In the genomic region with DNA sequence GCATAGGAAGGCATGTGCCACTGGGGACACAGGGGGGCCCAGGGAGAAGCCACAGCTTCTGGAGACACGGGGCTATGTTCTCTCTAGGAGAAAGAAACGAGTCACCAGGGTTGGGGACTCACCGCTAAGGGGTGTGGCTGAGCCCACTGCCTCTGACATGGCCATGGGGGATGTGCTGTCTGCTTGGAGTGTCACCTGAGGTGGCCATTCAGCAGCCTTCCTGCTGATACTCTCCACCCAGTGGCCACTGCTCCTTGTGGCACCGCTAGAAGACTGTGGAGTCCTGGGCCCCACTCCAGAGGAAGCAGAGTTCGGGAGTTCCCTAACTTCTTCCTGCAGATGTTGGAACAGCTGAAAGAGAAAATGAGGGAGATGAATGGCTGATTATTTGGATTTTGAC, we compare ENCODE assay signal across 2 cellular contexts.
A peak's percentile ranks its signal among the peaks of the same experiment; 100 is the strongest.
TF ChIP-seq lines count a peak whose summit lies in the region.

No MANE protein-coding gene starts in this region.

TF ChIP-seq in WTC11, 78 proteins besides CTCF, POLR2A, EP300 and RAD21 (continued from another document):
- TF ChIP-seq, protein P1, sequence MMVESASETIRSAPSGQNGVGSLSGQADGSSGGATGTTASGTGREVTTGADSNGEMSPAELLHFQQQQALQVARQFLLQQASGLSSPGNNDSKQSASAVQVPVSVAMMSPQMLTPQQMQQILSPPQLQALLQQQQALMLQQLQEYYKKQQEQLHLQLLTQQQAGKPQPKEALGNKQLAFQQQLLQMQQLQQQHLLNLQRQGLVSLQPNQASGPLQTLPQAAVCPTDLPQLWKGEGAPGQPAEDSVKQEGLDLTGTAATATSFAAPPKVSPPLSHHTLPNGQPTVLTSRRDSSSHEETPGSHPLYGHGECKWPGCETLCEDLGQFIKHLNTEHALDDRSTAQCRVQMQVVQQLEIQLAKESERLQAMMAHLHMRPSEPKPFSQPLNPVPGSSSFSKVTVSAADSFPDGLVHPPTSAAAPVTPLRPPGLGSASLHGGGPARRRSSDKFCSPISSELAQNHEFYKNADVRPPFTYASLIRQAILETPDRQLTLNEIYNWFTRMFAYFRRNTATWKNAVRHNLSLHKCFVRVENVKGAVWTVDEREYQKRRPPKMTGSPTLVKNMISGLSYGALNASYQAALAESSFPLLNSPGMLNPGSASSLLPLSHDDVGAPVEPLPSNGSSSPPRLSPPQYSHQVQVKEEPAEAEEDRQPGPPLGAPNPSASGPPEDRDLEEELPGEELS (CRISPR knock-in tag; IDR thresholded peaks at IDR 0.05), result no peak
- no peak for TF ChIP-seq FOXP1 (CRISPR knock-in tag; IDR thresholded peaks at IDR 0.05; ENCODE audit: borderline replicate concordance)
- no peak for TF ChIP-seq NFYB (CRISPR knock-in tag; conservative IDR thresholded peaks at IDR 0.05; ENCODE audit: low read depth)
- no peak for TF ChIP-seq NR3C1 (CRISPR knock-in tag; conservative IDR thresholded peaks at IDR 0.05; ENCODE audit: low read depth)
- TF ChIP-seq, protein P2, sequence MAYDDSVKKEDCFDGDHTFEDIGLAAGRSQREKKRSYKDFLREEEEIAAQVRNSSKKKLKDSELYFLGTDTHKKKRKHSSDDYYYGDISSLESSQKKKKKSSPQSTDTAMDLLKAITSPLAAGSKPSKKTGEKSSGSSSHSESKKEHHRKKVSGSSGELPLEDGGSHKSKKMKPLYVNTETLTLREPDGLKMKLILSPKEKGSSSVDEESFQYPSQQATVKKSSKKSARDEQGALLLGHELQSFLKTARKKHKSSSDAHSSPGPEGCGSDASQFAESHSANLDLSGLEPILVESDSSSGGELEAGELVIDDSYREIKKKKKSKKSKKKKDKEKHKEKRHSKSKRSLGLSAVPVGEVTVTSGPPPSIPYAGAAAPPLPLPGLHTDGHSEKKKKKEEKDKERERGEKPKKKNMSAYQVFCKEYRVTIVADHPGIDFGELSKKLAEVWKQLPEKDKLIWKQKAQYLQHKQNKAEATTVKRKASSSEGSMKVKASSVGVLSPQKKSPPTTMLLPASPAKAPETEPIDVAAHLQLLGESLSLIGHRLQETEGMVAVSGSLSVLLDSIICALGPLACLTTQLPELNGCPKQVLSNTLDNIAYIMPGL (CRISPR knock-in tag; IDR thresholded peaks at IDR 0.05), result no peak
- no peak for TF ChIP-seq CREB1 (CRISPR knock-in tag; IDR thresholded peaks at IDR 0.05)
- no peak for TF ChIP-seq EMX1 (CRISPR knock-in tag; IDR thresholded peaks at IDR 0.05)
- TF ChIP-seq, protein P3, sequence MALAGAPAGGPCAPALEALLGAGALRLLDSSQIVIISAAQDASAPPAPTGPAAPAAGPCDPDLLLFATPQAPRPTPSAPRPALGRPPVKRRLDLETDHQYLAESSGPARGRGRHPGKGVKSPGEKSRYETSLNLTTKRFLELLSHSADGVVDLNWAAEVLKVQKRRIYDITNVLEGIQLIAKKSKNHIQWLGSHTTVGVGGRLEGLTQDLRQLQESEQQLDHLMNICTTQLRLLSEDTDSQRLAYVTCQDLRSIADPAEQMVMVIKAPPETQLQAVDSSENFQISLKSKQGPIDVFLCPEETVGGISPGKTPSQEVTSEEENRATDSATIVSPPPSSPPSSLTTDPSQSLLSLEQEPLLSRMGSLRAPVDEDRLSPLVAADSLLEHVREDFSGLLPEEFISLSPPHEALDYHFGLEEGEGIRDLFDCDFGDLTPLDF (CRISPR knock-in tag; IDR thresholded peaks at IDR 0.05), result no peak
- no peak for TF ChIP-seq ZNF219 (CRISPR knock-in tag; IDR thresholded peaks at IDR 0.05; ENCODE audit: borderline replicate concordance)
TF ChIP-seq in WTC11: peak in this region for 0.

TF ChIP-seq in HepG2, 621 proteins besides CTCF, POLR2A, EP300 and RAD21 (continued from another document):
- TF ChIP-seq, protein P4, sequence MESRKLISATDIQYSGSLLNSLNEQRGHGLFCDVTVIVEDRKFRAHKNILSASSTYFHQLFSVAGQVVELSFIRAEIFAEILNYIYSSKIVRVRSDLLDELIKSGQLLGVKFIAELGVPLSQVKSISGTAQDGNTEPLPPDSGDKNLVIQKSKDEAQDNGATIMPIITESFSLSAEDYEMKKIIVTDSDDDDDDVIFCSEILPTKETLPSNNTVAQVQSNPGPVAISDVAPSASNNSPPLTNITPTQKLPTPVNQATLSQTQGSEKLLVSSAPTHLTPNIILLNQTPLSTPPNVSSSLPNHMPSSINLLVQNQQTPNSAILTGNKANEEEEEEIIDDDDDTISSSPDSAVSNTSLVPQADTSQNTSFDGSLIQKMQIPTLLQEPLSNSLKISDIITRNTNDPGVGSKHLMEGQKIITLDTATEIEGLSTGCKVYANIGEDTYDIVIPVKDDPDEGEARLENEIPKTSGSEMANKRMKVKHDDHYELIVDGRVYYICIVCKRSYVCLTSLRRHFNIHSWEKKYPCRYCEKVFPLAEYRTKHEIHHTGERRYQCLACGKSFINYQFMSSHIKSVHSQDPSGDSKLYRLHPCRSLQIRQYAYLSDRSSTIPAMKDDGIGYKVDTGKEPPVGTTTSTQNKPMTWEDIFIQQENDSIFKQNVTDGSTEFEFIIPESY (CRISPR knock-in tag; IDR thresholded peaks at IDR 0.05), result peak; percentile 70; the same call in 1 of the 2 replicates
- TF ChIP-seq HDAC2 (CRISPR knock-in tag; IDR thresholded peaks at IDR 0.05) (no peak), ADNP (CRISPR knock-in tag; IDR thresholded peaks at IDR 0.05) (no peak), HOXD1 (CRISPR knock-in tag; IDR thresholded peaks at IDR 0.05) (no peak), SP2 (CRISPR knock-in tag; IDR thresholded peaks at IDR 0.05) (0 out of 2 replicates have a peak, but pooled peaks have one; percentile 20), CREB1 (IDR thresholded peaks at IDR 0.05) (no peak), CREB1 (CRISPR knock-in tag; IDR thresholded peaks at IDR 0.05) (no peak)
- TF ChIP-seq, protein P5, sequence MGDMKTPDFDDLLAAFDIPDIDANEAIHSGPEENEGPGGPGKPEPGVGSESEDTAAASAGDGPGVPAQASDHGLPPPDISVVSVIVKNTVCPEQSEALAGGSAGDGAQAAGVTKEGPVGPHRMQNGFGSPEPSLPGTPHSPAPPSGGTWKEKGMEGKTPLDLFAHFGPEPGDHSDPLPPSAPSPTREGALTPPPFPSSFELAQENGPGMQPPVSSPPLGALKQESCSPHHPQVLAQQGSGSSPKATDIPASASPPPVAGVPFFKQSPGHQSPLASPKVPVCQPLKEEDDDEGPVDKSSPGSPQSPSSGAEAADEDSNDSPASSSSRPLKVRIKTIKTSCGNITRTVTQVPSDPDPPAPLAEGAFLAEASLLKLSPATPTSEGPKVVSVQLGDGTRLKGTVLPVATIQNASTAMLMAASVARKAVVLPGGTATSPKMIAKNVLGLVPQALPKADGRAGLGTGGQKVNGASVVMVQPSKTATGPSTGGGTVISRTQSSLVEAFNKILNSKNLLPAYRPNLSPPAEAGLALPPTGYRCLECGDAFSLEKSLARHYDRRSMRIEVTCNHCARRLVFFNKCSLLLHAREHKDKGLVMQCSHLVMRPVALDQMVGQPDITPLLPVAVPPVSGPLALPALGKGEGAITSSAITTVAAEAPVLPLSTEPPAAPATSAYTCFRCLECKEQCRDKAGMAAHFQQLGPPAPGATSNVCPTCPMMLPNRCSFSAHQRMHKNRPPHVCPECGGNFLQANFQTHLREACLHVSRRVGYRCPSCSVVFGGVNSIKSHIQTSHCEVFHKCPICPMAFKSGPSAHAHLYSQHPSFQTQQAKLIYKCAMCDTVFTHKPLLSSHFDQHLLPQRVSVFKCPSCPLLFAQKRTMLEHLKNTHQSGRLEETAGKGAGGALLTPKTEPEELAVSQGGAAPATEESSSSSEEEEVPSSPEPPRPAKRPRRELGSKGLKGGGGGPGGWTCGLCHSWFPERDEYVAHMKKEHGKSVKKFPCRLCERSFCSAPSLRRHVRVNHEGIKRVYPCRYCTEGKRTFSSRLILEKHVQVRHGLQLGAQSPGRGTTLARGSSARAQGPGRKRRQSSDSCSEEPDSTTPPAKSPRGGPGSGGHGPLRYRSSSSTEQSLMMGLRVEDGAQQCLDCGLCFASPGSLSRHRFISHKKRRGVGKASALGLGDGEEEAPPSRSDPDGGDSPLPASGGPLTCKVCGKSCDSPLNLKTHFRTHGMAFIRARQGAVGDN (CRISPR knock-in tag; IDR thresholded peaks at IDR 0.05), result peak; percentile 63
- TF ChIP-seq, protein P6, sequence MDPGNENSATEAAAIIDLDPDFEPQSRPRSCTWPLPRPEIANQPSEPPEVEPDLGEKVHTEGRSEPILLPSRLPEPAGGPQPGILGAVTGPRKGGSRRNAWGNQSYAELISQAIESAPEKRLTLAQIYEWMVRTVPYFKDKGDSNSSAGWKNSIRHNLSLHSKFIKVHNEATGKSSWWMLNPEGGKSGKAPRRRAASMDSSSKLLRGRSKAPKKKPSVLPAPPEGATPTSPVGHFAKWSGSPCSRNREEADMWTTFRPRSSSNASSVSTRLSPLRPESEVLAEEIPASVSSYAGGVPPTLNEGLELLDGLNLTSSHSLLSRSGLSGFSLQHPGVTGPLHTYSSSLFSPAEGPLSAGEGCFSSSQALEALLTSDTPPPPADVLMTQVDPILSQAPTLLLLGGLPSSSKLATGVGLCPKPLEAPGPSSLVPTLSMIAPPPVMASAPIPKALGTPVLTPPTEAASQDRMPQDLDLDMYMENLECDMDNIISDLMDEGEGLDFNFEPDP (CRISPR knock-in tag; conservative IDR thresholded peaks at IDR 0.05), result no peak
- TF ChIP-seq, protein P7, sequence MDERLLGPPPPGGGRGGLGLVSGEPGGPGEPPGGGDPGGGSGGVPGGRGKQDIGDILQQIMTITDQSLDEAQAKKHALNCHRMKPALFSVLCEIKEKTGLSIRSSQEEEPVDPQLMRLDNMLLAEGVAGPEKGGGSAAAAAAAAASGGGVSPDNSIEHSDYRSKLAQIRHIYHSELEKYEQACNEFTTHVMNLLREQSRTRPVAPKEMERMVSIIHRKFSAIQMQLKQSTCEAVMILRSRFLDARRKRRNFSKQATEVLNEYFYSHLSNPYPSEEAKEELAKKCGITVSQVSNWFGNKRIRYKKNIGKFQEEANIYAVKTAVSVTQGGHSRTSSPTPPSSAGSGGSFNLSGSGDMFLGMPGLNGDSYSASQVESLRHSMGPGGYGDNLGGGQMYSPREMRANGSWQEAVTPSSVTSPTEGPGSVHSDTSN (CRISPR knock-in tag; IDR thresholded peaks at IDR 0.05), result peak; percentile 56; the same call in 1 of the 2 replicates
- TF ChIP-seq, protein P1 (CRISPR knock-in tag; IDR thresholded peaks at IDR 0.05), result no peak
